1 cellular context compared by ENCODE assay signal in genomic region chr6:158818008-158818579, GRCh38.
TF ChIP-seq lines count a peak whose summit lies in the region.

No MANE protein-coding gene starts in this region.

TF ChIP-seq in HepG2, 621 proteins besides CTCF, POLR2A, EP300 and RAD21 (continued from another document and continues in another):
- no peak for TF ChIP-seq ZNF513 (CRISPR knock-in tag; conservative IDR thresholded peaks at IDR 0.05)
- no peak for TF ChIP-seq ZHX1 (CRISPR knock-in tag; IDR thresholded peaks at IDR 0.05; ENCODE audit: low read depth)
- TF ChIP-seq MXD3 (CRISPR knock-in tag; IDR thresholded peaks at IDR 0.05): no peak
- TF ChIP-seq ZNF800 (CRISPR knock-in tag; IDR thresholded peaks at IDR 0.05): peak; percentile 78; the same call in 1 of the 2 replicates
- TF ChIP-seq ZNF580 (CRISPR knock-in tag; IDR thresholded peaks at IDR 0.05; ENCODE audit: borderline replicate concordance, low read depth): peak; percentile 22; the same call in 1 of the 2 replicates
- no peak for TF ChIP-seq ZNF691 (CRISPR knock-in tag; IDR thresholded peaks at IDR 0.05; ENCODE audit: borderline replicate concordance, low read depth)
- TF ChIP-seq ZNF83 (CRISPR knock-in tag; IDR thresholded peaks at IDR 0.05; ENCODE audit: borderline replicate concordance): no peak
- TF ChIP-seq ZFP90 (CRISPR knock-in tag; IDR thresholded peaks at IDR 0.05; ENCODE audit: borderline replicate concordance): peak; percentile 43; the same call in 1 of the 2 replicates
- TF ChIP-seq REST (IDR thresholded peaks at IDR 0.05; ENCODE audit: borderline replicate concordance in 1 of 2, low read depth in 1 of 2, low read length in 2 of 2): peak in 1 of 2 experiments; percentile 47; a peak in 1 of 4 replicates
- TF ChIP-seq KDM3A (CRISPR knock-in tag; IDR thresholded peaks at IDR 0.05; ENCODE audit: low read depth): no peak
- no peak for TF ChIP-seq FIP1L1 (IDR thresholded peaks at IDR 0.05; ENCODE audit: borderline replicate concordance, insufficient read depth, low read depth, low read length)
- peak; percentile 36; the same call in 1 of the 2 replicates for TF ChIP-seq SMAD3 (CRISPR knock-in tag; IDR thresholded peaks at IDR 0.05)
- no peak; the same call in 1 of the 2 replicates for TF ChIP-seq CBX5 (CRISPR knock-in tag; IDR thresholded peaks at IDR 0.05; ENCODE audit: borderline replicate concordance)
- no peak; the same call in 1 of the 2 replicates for TF ChIP-seq KLF6 (CRISPR knock-in tag; IDR thresholded peaks at IDR 0.05)
- peak; percentile 52 for TF ChIP-seq YY1 (IDR thresholded peaks at IDR 0.05; ENCODE audit: insufficient read depth, insufficient replicate concordance, low read depth, low read length)
- TF ChIP-seq MAF1 (CRISPR knock-in tag; IDR thresholded peaks at IDR 0.05; ENCODE audit: borderline replicate concordance): 0 out of 2 replicates have a peak, but pooled peaks have one; percentile 44
- TF ChIP-seq ZUFSP (CRISPR knock-in tag; IDR thresholded peaks at IDR 0.05; ENCODE audit: borderline replicate concordance): no peak
- no peak for TF ChIP-seq RFXANK (CRISPR knock-in tag; IDR thresholded peaks at IDR 0.05)
- TF ChIP-seq REL (CRISPR knock-in tag; conservative IDR thresholded peaks at IDR 0.05): no peak
- TF ChIP-seq ZNF546 (CRISPR knock-in tag; conservative IDR thresholded peaks at IDR 0.05): peak; percentile 65; the same call in 1 of the 2 replicates
- 0 out of 2 replicates have a peak, but pooled peaks have one; percentile 23 for TF ChIP-seq ZNF674 (CRISPR knock-in tag; IDR thresholded peaks at IDR 0.05; ENCODE audit: low read depth)
- no peak for TF ChIP-seq CBFB (CRISPR knock-in tag; IDR thresholded peaks at IDR 0.05)
- no peak for TF ChIP-seq HNF4G (IDR thresholded peaks at IDR 0.05; ENCODE audit: borderline replicate concordance, low read depth, low read length)
- TF ChIP-seq HNF4G (CRISPR knock-in tag; IDR thresholded peaks at IDR 0.05; ENCODE audit: borderline replicate concordance, low read depth): no peak
- no peak for TF ChIP-seq NFYB (CRISPR knock-in tag; IDR thresholded peaks at IDR 0.05)
- TF ChIP-seq POGK (CRISPR knock-in tag; conservative IDR thresholded peaks at IDR 0.05): peak; percentile 88
- TF ChIP-seq KDM2A (CRISPR knock-in tag; IDR thresholded peaks at IDR 0.05; ENCODE audit: borderline replicate concordance, low read depth): peak; percentile 59
- TF ChIP-seq SP5 (CRISPR knock-in tag; IDR thresholded peaks at IDR 0.05; ENCODE audit: borderline replicate concordance, low read depth): peak; percentile 81; the same call in 1 of the 2 replicates
- TF ChIP-seq GATAD1 (CRISPR knock-in tag; IDR thresholded peaks at IDR 0.05): 0 out of 2 replicates have a peak, but pooled peaks have one; percentile 18
- TF ChIP-seq NFAT5 (CRISPR knock-in tag; IDR thresholded peaks at IDR 0.05): 0 out of 2 replicates have a peak, but pooled peaks have one; percentile 11
- no peak for TF ChIP-seq ZBTB7B (CRISPR knock-in tag; IDR thresholded peaks at IDR 0.05)
- no peak for TF ChIP-seq PCBP2 (optimal IDR thresholded peaks at IDR 0.05; ENCODE audit: low read depth, low read length, poor library complexity, severe bottlenecking)
